ENCODE assay signal across 17 cellular contexts in the genomic region with DNA sequence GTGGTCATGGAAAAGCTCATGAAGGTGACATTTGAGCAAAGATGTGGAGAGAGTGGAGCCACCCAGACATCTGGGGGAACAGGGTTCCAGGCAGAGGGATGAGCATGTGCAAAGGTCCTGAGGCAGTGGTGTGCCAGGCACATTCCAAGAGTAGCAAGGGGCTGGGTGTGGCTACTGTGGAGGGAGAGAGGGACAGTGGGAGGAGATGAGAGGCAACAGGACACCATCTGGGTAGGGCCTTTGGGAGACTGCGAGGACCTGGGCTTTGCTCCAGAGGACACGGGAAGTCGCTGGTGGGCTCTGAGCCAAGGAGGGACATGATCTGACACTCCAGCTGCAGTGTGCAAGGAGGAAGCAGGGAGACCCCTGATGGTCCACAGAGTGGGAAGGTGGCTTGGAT. TPM values are rescaled to one million over a fixed set of nuclear protein-coding genes. Genes with fewer than 3 reads are reported as not detected.
DNase-seq lines count a peak whose midpoint lies in the region; ATAC-seq and TF ChIP-seq lines count a peak whose summit lies in the region.
"Had no signal": no experiment of that assay in that cellular context is flagged by ENCODE, and none has a peak within 500 bp of the region (broad histone marks: within the 10 kb centered on the region; RNA-seq: fewer than 3 reads in every experiment).

No MANE protein-coding gene starts in this region.

- ATAC-seq in GM21825 (IDR thresholded peaks at IDR 0.05; ENCODE audit: unreplicated experiment), result no peak
- ATAC-seq in HG03520 (IDR thresholded peaks at IDR 0.05; ENCODE audit: unreplicated experiment), result no peak
- ATAC-seq: WTC11 had no signal

- peaks cover 0 to 3% (median 0%) of the 10 kb centered on the region in 4 donors for H3K9me3 ChIP-seq in liver (ENCODE audit: control insufficient read depth in 4 of 4, low read length in 3 of 4)

- H3K4me3 ChIP-seq in liver (ENCODE audit: low read depth in 1 of 3, low read length in 3 of 3), result no peak overlapping the region
- H3K4me3 ChIP-seq: smooth muscle cell had no signal

- TF ChIP-seq CTCF in liver (IDR thresholded peaks at IDR 0.05; ENCODE audit: low read depth, low read length, missing input control), result no peak

- H3K27me3 ChIP-seq in liver (ENCODE audit: control insufficient read depth in 4 of 4, insufficient read depth in 4 of 4, low read length in 3 of 4), result no peaks in the 10 kb centered on the region

- H3K9ac ChIP-seq in liver (ENCODE audit: low read depth in 1 of 2, low read length in 2 of 2), result no peak overlapping the region

- TF ChIP-seq RAD21 in liver (IDR thresholded peaks at IDR 0.05), result no peak

- DNase-seq in NCI-H1092 treated with DMSO at 0.1 percent for 48 hours (lab: John Stamatoyannopoulos, UW) (peak; percentile 23), NCI-H1092 (lab: John Stamatoyannopoulos, UW) (no peak), caudate nucleus (lab: John Stamatoyannopoulos, UW) (no peak), DMS79 (lab: John Stamatoyannopoulos, UW) (no peak)
- DNase-seq: 8988T; activated CD8-positive, alpha-beta memory T cell treated with anti-CD3 and anti-CD28 coated beads for 24 hours; KG1; kidney glomerular epithelial cell; NCI-H1105 treated with DMSO at 0.1 percent for 48 hours; NK-92 treated with Interleukin-12 subunit alpha and Interleukin-12 subunit beta, amount 100 ng/mL, for 24 hours; RPMI8226 had no signal

- H3K27ac ChIP-seq in caudate nucleus (ENCODE audit: low read depth, low read length) (peak overlapping the region; percentile 18), liver (ENCODE audit: low read depth in 1 of 2, low read length in 2 of 2) (peak overlapping the region in 1 of 2 donors; percentile 6), temporal lobe (ENCODE audit: low read depth, low read length) (peak overlapping the region; percentile 0)

- no peaks in the 10 kb centered on the region for H3K36me3 ChIP-seq in liver (ENCODE audit: control insufficient read depth in 4 of 4, insufficient read depth in 3 of 4, low read depth in 1 of 4, low read length in 3 of 4)

- peaks cover 0 to 6% (median 3%) of the 10 kb centered on the region in 4 donors for H3K4me1 ChIP-seq in liver (ENCODE audit: control insufficient read depth in 4 of 4, insufficient read depth in 4 of 4, low read length in 3 of 4)

- WGBS in liver, result 54% methylated on average over 3 of the region's 3 CpGs

TF ChIP-seq in liver, 16 proteins besides CTCF, POLR2A, EP300 and RAD21:
- no peak for TF ChIP-seq FOXA1 (IDR thresholded peaks at IDR 0.05)
- peak; percentile 42 for TF ChIP-seq NR2F2 (IDR thresholded peaks at IDR 0.05)

RNA-seq across cellular contexts. Expression of a gene that starts 56.8 kb away (rescaled TPM):
- total RNA-seq in liver, result 1 to 10 TPM; 8.4 to 9.2 TPM
- polyA plus RNA-seq in liver, result 10 to 100 TPM in 1 of 2 donors, 1 to 10 TPM in 1; 6.4 to 12.5 TPM
- 10.8 TPM for total RNA-seq in temporal lobe
